Comparison of ENCODE assay signal across 9 cellular contexts in genomic region chr11:126416542-126417090, GRCh38.
DNase-seq lines count a peak whose midpoint lies in the region; ATAC-seq and TF ChIP-seq lines count a peak whose summit lies in the region.
"Had no signal": no experiment of that assay in that cellular context is flagged by ENCODE, and none has a peak within 500 bp of the region (broad histone marks: within the 10 kb centered on the region; RNA-seq: fewer than 3 reads in every experiment).

No MANE protein-coding gene starts in this region.

- H3K4me3 ChIP-seq in body of pancreas, result peak overlapping the region in 1 of 2 donors; percentile 3
- H3K4me3 ChIP-seq in iPS DF 6.9 (ENCODE audit: low read length), result peak overlapping the region; percentile 30; the same call in 1 of the 2 replicates
- peak overlapping the region; percentile 53 for H3K4me3 ChIP-seq in skeletal muscle cell (ENCODE audit: low read depth, low read length)
- H3K4me3 ChIP-seq: A549 had no signal

- 2% methylated on average over 52 of the region's 52 CpGs; no CpG with 5 or more reads in 1 of the 2 donors for WGBS in body of pancreas, 2 donors
- WGBS in iPS DF 6.9 (ENCODE audit: insufficient coverage, insufficient read length), result no CpG with 5 or more reads among the region's 52 CpGs

- H3K4me1 ChIP-seq in body of pancreas (peaks cover 26% of the 10 kb centered on the region), iPS DF 6.9 (ENCODE audit: control insufficient read depth, insufficient read depth, low read length) (no peaks in the 10 kb centered on the region; the same call in 1 of the 2 replicates)
- H3K4me1 ChIP-seq: A549 had no signal

- H3K36me3 ChIP-seq in body of pancreas (replicated peaks in 1 of 2; ENCODE audit: insufficient read depth in 1 of 2, low read depth in 2 of 2), result no peaks in the 10 kb centered on the region
- no peaks in the 10 kb centered on the region for H3K36me3 ChIP-seq in iPS DF 6.9 (ENCODE audit: control insufficient read depth, insufficient read depth, low read length)

- peak in 2 of 3 donors; percentile 32 to 35 for TF ChIP-seq POLR2A in body of pancreas (IDR thresholded peaks at IDR 0.05)

- DNase-seq in GM19238 (ENCODE audit: insufficient read length, low spot score) (peak; percentile 89), T-helper 22 cell (ENCODE audit: low read depth) (peak; percentile 32), body of pancreas (peak; percentile 84 to 89 (median 88)), iPS DF 6.9 (ENCODE audit: low read depth, low spot score) (no peak), skeletal muscle cell (ENCODE audit: low read depth) (peak; percentile 28), SKM-1 treated with dmso at 0.1 percent for 144 hours (lab: John Stamatoyannopoulos, UW; ENCODE audit: unreplicated experiment) (no peak)

- peak; percentile 87 for ATAC-seq in HG03439 (IDR thresholded peaks at IDR 0.05; ENCODE audit: unreplicated experiment)
- peak; percentile 87 for ATAC-seq in body of pancreas
- ATAC-seq: A549 had no signal

- H3K9me3 ChIP-seq in body of pancreas (no peaks in the 10 kb centered on the region), iPS DF 6.9 (ENCODE audit: control insufficient read depth, insufficient read depth, low read length) (no peaks in the 10 kb centered on the region)
- H3K9me3 ChIP-seq: A549 had no signal

- peak overlapping the region; percentile 40 for H3K27ac ChIP-seq in 22Rv1
- peak overlapping the region; percentile 19 to 63 (median 40) for H3K27ac ChIP-seq in body of pancreas
- no peak overlapping the region for H3K27ac ChIP-seq in iPS DF 6.9 (ENCODE audit: low read length)
- H3K27ac ChIP-seq: A549 had no signal

- intact Hi-C loops in body of pancreas (cut with DNase I), result no loop called here

- no peak for TF ChIP-seq CTCF in 22Rv1 (IDR thresholded peaks at IDR 0.05)
- TF ChIP-seq CTCF in body of pancreas (IDR thresholded peaks at IDR 0.05), result peak in 1 of 7 experiments; percentile 4

- H3K27me3 ChIP-seq in body of pancreas, result no peaks in the 10 kb centered on the region
- H3K27me3 ChIP-seq in iPS DF 6.9 (ENCODE audit: control insufficient read depth, insufficient read depth, low read length), result no peaks in the 10 kb centered on the region

Comparison
In these comparisons a context has a peak if more than half of its experiments do, and no peak if none do; other contexts are left out.
1. DNase-seq: peak in GM19238 (single experiment), T-helper 22 cell (single experiment), body of pancreas (4 of 4) and skeletal muscle cell (single experiment); none in iPS DF 6.9 (single experiment) and SKM-1 treated with dmso at 0.1 percent for 144 hours (single experiment).